Comparison of ENCODE assay signal across 8 cellular contexts in genomic region chr1:116503535-116504307, GRCh38.
A peak's percentile ranks its signal among the peaks of the same experiment; 100 is the strongest.
DNase-seq lines count a peak whose midpoint lies in the region; ATAC-seq, FAIRE-seq and TF ChIP-seq lines count a peak whose summit lies in the region.

No MANE protein-coding gene starts in this region.

- no peak for FAIRE-seq in K562 (lab: Jason Lieb, UNC)

- CTCF ChIA-PET in K562 (lab: Yijun Ruan, JAX; ENCODE audit: low intra/inter-chr PET ratio): interaction anchor here (0.6 kb wide), 1 partner anchor 152 kb away, joined by 3 read pairs; no protein-coding TSS in a partner anchor

- ATAC-seq in GM21423 (IDR thresholded peaks at IDR 0.05; ENCODE audit: unreplicated experiment): peak; percentile 2
- peak; percentile 67 for ATAC-seq in K562

- H3K9me3 ChIP-seq in K562 (replicated peaks; ENCODE audit: control insufficient read depth, insufficient read depth, low read depth, low read length) (no peaks in the 10 kb centered on the region; the same call in 1 of the 2 replicates), sigmoid colon (no peaks in the 10 kb centered on the region)

- peak overlapping the region; percentile 99 for H3K27ac ChIP-seq in K562 (ENCODE audit: extremely low read depth, low read depth, low read length)
- peak overlapping the region in 20 of 21 experiments; percentile 13 to 92 (median 72) for H3K27ac ChIP-seq in skin epidermis
- peak overlapping the region in 2 of 4 donors; percentile 38 to 47 for H3K27ac ChIP-seq in sigmoid colon

- H3K4me3 ChIP-seq in K562: no peak overlapping the region
- no peak overlapping the region for H3K4me3 ChIP-seq in skin epidermis
- H3K4me3 ChIP-seq in sigmoid colon: no peak overlapping the region

- POLR2A ChIA-PET in K562 (lab: Yijun Ruan, JAX): interaction anchor here (0.6 to 2.4 kb wide), 16 partner anchors 10 to 556 kb away, joined by 3 to 14 read pairs (median 4); partner anchors contain the start of gene TTF2

- peaks cover 43 to 79% of the 10 kb centered on the region in 2 experiments for H3K4me1 ChIP-seq in K562 (replicated peaks in 1 of 2; ENCODE audit: control insufficient read depth in 2 of 2, insufficient read depth in 2 of 2, low read length in 2 of 2)
- H3K4me1 ChIP-seq in sigmoid colon: peaks cover 0 to 8% (median 2%) of the 10 kb centered on the region in 4 donors

- WGBS in K562 (ENCODE audit: insufficient coverage, low coverage, missing lambda C conversion rate): 23% methylated on average over 7 of the region's 7 CpGs
- 80 to 87% methylated on average over 7 of the region's 7 CpGs for WGBS in sigmoid colon, 2 donors

- H3K27me3 ChIP-seq in K562 (ENCODE audit: control insufficient read depth in 2 of 2, insufficient read depth in 2 of 2, low read length in 2 of 2) (no peaks in the 10 kb centered on the region), sigmoid colon (no peaks in the 10 kb centered on the region)

- H3K36me3 ChIP-seq in K562 (ENCODE audit: control insufficient read depth, insufficient read depth, low read length) (no peaks in the 10 kb centered on the region), sigmoid colon (no peaks in the 10 kb centered on the region)

- intact Hi-C loops in K562 (cut with micrococcal nuclease) (loop anchor here (1.0 to 10.0 kb wide), 2 partner anchors 67 to 551 kb away; no protein-coding TSS in a partner anchor), sigmoid colon (cut with DNase I) (no loop called here)

- peak overlapping the region; percentile 91 for H2AFZ ChIP-seq in K562 (ENCODE audit: low read depth, low read length)

- TF ChIP-seq CTCF in K562 (IDR thresholded peaks at IDR 0.05 in 2 of 3, conservative IDR thresholded peaks at IDR 0.05 in 1 of 3; ENCODE audit: insufficient read depth in 2 of 3, low read depth in 1 of 3, low read length in 3 of 3): no peak
- TF ChIP-seq CTCF in sigmoid colon (IDR thresholded peaks at IDR 0.05): no peak

- DNase-seq in NOMO-1 treated with dmso at 0.1 percent for 144 hours (lab: John Stamatoyannopoulos, UW; ENCODE audit: unreplicated experiment) (peak; percentile 12), K562 (ENCODE audit: extremely low read depth in 1 of 4, low spot score in 3 of 4) (peak; percentile 90 to 95 (median 92)), NCI-H510A (lab: John Stamatoyannopoulos, UW) (no peak), SHP77 (lab: John Stamatoyannopoulos, UW) (no peak), sigmoid colon (no peak), NAMALWA (ENCODE audit: low spot score) (no peak)

- H3K4me2 ChIP-seq in K562 (ENCODE audit: insufficient read depth, low read length): peak overlapping the region; percentile 86

- H4K20me1 ChIP-seq in K562 (replicated peaks; ENCODE audit: control insufficient read depth, insufficient read depth, low read length): no peaks in the 10 kb centered on the region

- H3K79me2 ChIP-seq in K562 (ENCODE audit: control insufficient read depth, insufficient read depth, low read length): no peaks in the 10 kb centered on the region

- no peak for TF ChIP-seq RAD21 in K562 (CRISPR knock-in tag; conservative IDR thresholded peaks at IDR 0.05 in 1 of 2, IDR thresholded peaks at IDR 0.05 in 1 of 2)

- TF ChIP-seq POLR2A in K562 (conservative IDR thresholded peaks at IDR 0.05): peak; percentile 27
- no peak for TF ChIP-seq POLR2A in sigmoid colon (IDR thresholded peaks at IDR 0.05)

- H3K9me1 ChIP-seq in K562 (ENCODE audit: control insufficient read depth, insufficient read depth, low read length): no peaks in the 10 kb centered on the region

- TF ChIP-seq EP300 in K562 (IDR thresholded peaks at IDR 0.05; ENCODE audit: low read length) (peak; percentile 91), sigmoid colon (IDR thresholded peaks at IDR 0.05) (no peak)

- BruUV-seq in K562 (replicated peaks; lab: Mats Ljungman, UMichigan): no TSS peak

- peak overlapping the region; percentile 83 to 92 for H3K9ac ChIP-seq in K562 (ENCODE audit: insufficient read depth in 1 of 2, low read depth in 2 of 2, low read length in 2 of 2)

- in situ Hi-C loops in K562 (cut with MboI): loop anchor here (10.0 kb wide), 1 partner anchor 699 kb away; no protein-coding TSS in a partner anchor

TF ChIP-seq in K562, 482 proteins besides CTCF, POLR2A, EP300 and RAD21 (continues in another document):
- TF ChIP-seq HDAC8 (tag; IDR thresholded peaks at IDR 0.05) (peak; percentile 70; the same call in 1 of the 2 replicates), RBM25 (IDR thresholded peaks at IDR 0.05; ENCODE audit: low read depth, low read length, severe bottlenecking) (no peak), NFIC (IDR thresholded peaks at IDR 0.05) (no peak; the same call in 1 of the 2 replicates), ZNF584 (CRISPR knock-in tag; IDR thresholded peaks at IDR 0.05; ENCODE audit: low read depth) (no peak; the same call in 1 of the 2 replicates), E2F5 (CRISPR knock-in tag; IDR thresholded peaks at IDR 0.05) (no peak), ATF2 (CRISPR knock-in tag; IDR thresholded peaks at IDR 0.05) (no peak), SIX5 (IDR thresholded peaks at IDR 0.05; ENCODE audit: borderline replicate concordance in 1 of 2, insufficient read depth in 1 of 2, low read depth in 1 of 2, low read length in 2 of 2) (no peak), ZNF24 (IDR thresholded peaks at IDR 0.05) (no peak; the same call in 1 of the 2 replicates), ZNF407 (IDR thresholded peaks at IDR 0.05; ENCODE audit: low read depth) (no peak), TEAD2 (tag; IDR thresholded peaks at IDR 0.05) (peak; percentile 71), ZFP1 (CRISPR knock-in tag; IDR thresholded peaks at IDR 0.05) (no peak)

Comparison
In these comparisons a context has a peak if more than half of its experiments do, and no peak if none do; other contexts are left out.
1. DNase-seq: peak in NOMO-1 treated with dmso at 0.1 percent for 144 hours (single experiment) and K562 (4 of 4); none in NCI-H510A (single experiment), SHP77 (0 of 2), sigmoid colon (single experiment) and NAMALWA (single experiment).